In the genomic region with DNA sequence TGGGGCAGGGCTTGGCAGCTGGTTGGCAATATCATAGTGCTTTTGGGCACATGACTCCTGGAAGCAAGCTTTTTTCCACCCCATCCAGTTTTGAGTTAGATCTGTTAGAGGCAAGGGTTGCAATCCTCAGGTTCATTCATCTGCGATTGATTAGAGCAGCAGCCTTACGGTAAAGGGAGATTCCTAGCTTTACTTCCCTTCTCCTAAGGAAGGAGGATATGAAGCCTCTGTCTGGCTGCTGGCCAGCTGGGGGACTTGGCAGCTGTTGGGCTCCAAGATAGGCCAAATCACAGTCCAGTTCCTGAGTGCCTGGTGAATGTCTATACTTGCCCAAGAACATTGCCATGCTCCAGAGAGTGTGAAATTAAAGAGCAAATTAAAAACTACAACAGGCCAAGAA, we compare ENCODE assay signal across 17 cellular contexts.
DNase-seq lines count a peak whose midpoint lies in the region; ATAC-seq, FAIRE-seq and TF ChIP-seq lines count a peak whose summit lies in the region.
"Had no signal": no experiment of that assay in that cellular context is flagged by ENCODE, and none has a peak within 500 bp of the region (broad histone marks: within the 10 kb centered on the region; RNA-seq: fewer than 3 reads in every experiment).

No MANE protein-coding gene starts in this region.

- no peaks in the 10 kb centered on the region for H3K4me1 Mint-ChIP-seq in astrocyte (ENCODE audit: low read depth, unreplicated experiment)
- H3K4me1 Mint-ChIP-seq: CD4-positive, alpha-beta memory T cell had no signal

- H3K27ac ChIP-seq in astrocyte (ENCODE audit: low read depth, low read length) = no peak overlapping the region

- H3K9ac ChIP-seq in astrocyte (ENCODE audit: low read length) = no peak overlapping the region

- H3K36me3 ChIP-seq in astrocyte (ENCODE audit: insufficient read depth, low read length) = no peaks in the 10 kb centered on the region
- H3K36me3 ChIP-seq: BE2C had no signal

- H2AFZ ChIP-seq in astrocyte (ENCODE audit: low read depth, low read length) = no peak overlapping the region

- H3K9me3 ChIP-seq in astrocyte (ENCODE audit: insufficient read depth, low read depth, low read length) = no peaks in the 10 kb centered on the region
- H3K9me3 ChIP-seq: BE2C had no signal

- H3K4me1 ChIP-seq in astrocyte (ENCODE audit: insufficient read depth, low read length) = no peaks in the 10 kb centered on the region
- H3K4me1 ChIP-seq: BE2C had no signal

- no peaks in the 10 kb centered on the region for H3K79me2 ChIP-seq in astrocyte (ENCODE audit: insufficient read depth, low read length)

- TF ChIP-seq CTCF in astrocyte (IDR thresholded peaks at IDR 0.05; ENCODE audit: insufficient read depth, low read depth, low read length) = no peak

- H3K27me3 Mint-ChIP-seq in astrocyte (ENCODE audit: low read depth, unreplicated experiment) = no peaks in the 10 kb centered on the region
- H3K27me3 Mint-ChIP-seq: CD4-positive, alpha-beta memory T cell had no signal

- H4K20me1 ChIP-seq in astrocyte (ENCODE audit: insufficient read depth, low read length) = no peaks in the 10 kb centered on the region

- no peaks in the 10 kb centered on the region for H3K9me3 Mint-ChIP-seq in astrocyte (ENCODE audit: unreplicated experiment)

- H3K4me3 ChIP-seq in astrocyte (ENCODE audit: insufficient read depth, low read depth, low read length) = no peak overlapping the region

- no peak for FAIRE-seq in astrocyte (lab: Jason Lieb, UNC)
- FAIRE-seq: D721Med, H1 had no signal

- ATAC-seq in GM18867 (IDR thresholded peaks at IDR 0.05; ENCODE audit: unreplicated experiment) (no peak), GM19351 (IDR thresholded peaks at IDR 0.05; ENCODE audit: unreplicated experiment) (no peak), HG03045 (IDR thresholded peaks at IDR 0.05; ENCODE audit: unreplicated experiment) (no peak)

- no peak overlapping the region for H3K4me2 ChIP-seq in astrocyte (ENCODE audit: low read length)

- peak; percentile 12 for DNase-seq in HK-2 (ENCODE audit: unreplicated experiment)
- peak; percentile 57 to 90 for DNase-seq in NCI-H446 (lab: John Stamatoyannopoulos, UW)
- DNase-seq in astrocyte (ENCODE audit: low read depth) = peak; percentile 54
- peak; percentile 9 for DNase-seq in myocyte (ENCODE audit: low read depth)
- no peak for DNase-seq in RPMI8226
- DNase-seq: BE2C; CD4-positive, alpha-beta memory T cell; GF-D8; NCI-H1417; NCI-H2029; NCI-H526 treated with DMSO at 0.1 percent for 48 hours; SIG-M5 had no signal

- H3K27me3 ChIP-seq in astrocyte (ENCODE audit: insufficient read depth, low read length) = no peaks in the 10 kb centered on the region
- H3K27me3 ChIP-seq: BE2C had no signal

- H3K36me3 Mint-ChIP-seq in astrocyte (ENCODE audit: low read depth, unreplicated experiment) = no peaks in the 10 kb centered on the region
- H3K36me3 Mint-ChIP-seq: CD4-positive, alpha-beta memory T cell had no signal

- no peak overlapping the region for H3K27ac Mint-ChIP-seq in astrocyte (ENCODE audit: unreplicated experiment)
- H3K27ac Mint-ChIP-seq: CD4-positive, alpha-beta memory T cell had no signal

- H3K4me3 Mint-ChIP-seq in astrocyte (ENCODE audit: unreplicated experiment) = no peak overlapping the region
- H3K4me3 Mint-ChIP-seq: CD4-positive, alpha-beta memory T cell had no signal
